Comparison of ENCODE assay signal across 16 cellular contexts in genomic region chr6:57313009-57313408, GRCh38. TPM values are rescaled to one million over a fixed set of nuclear protein-coding genes. Genes with fewer than 3 reads are reported as not detected.
DNase-seq lines count a peak whose midpoint lies in the region; TF ChIP-seq lines count a peak whose summit lies in the region.
"Had no signal": no experiment of that assay in that cellular context is flagged by ENCODE, and none has a peak within 500 bp of the region (broad histone marks: within the 10 kb centered on the region; RNA-seq: fewer than 3 reads in every experiment).

No MANE protein-coding gene starts in this region.

- H4K20me1 ChIP-seq in Karpas-422 (ENCODE audit: insufficient read depth, low read depth, low read length): no peaks in the 10 kb centered on the region

- H3K27ac ChIP-seq in Karpas-422 (ENCODE audit: low read length) (no peak overlapping the region), brain microvascular endothelial cell (peak overlapping the region; percentile 97), mucosa of rectum (ENCODE audit: low read depth in 2 of 2, low read length in 2 of 2) (peak overlapping the region; percentile 44 to 59), tibial artery (peak overlapping the region; percentile 66 to 78)
- H3K27ac ChIP-seq: C4-2B had no signal

- H3K9ac ChIP-seq in Karpas-422 (ENCODE audit: low read length) (no peak overlapping the region), mucosa of rectum (ENCODE audit: low read depth in 1 of 2, low read length in 2 of 2) (no peak overlapping the region)

- DNase-seq in Karpas-422 (peak; percentile 5), brain microvascular endothelial cell (no peak), tibial artery (no peak), putamen (ENCODE audit: low spot score) (no peak), NK-92 (lab: John Stamatoyannopoulos, UW; ENCODE audit: unreplicated experiment) (no peak), head of caudate nucleus (no peak), RKO (ENCODE audit: low spot score) (no peak)
- DNase-seq: activated CD4-positive, alpha-beta T cell treated with anti-CD3 and anti-CD28 coated beads, Interleukin-2, amount 50 U/mL, for 4 hours; activated naive CD8-positive, alpha-beta T cell treated with anti-CD3 and anti-CD28 coated beads for 36 hours; activated T-cell treated with anti-CD3 and anti-CD28 coated beads, Interleukin-2, amount 50 U/mL, for 48 hours; DND-41; kidney; NCI-H1092 treated with DMSO at 0.1 percent for 48 hours; stimulated activated CD4-positive, alpha-beta T cell treated with anti-CD3 and anti-CD28 coated beads, Interleukin-2, amount 100 ng/mL, for 48 hours had no signal

- no peaks in the 10 kb centered on the region for H3K36me3 ChIP-seq in Karpas-422 (ENCODE audit: insufficient read depth, low read length)
- H3K36me3 ChIP-seq in brain microvascular endothelial cell (replicated peaks): no peaks in the 10 kb centered on the region
- no peaks in the 10 kb centered on the region for H3K36me3 ChIP-seq in mucosa of rectum (ENCODE audit: control insufficient read depth in 2 of 2, insufficient read depth in 2 of 2, low read length in 2 of 2)
- H3K36me3 ChIP-seq in tibial artery: no peaks in the 10 kb centered on the region

- no peak overlapping the region for H2AFZ ChIP-seq in Karpas-422 (ENCODE audit: low read length)

- peaks cover 6% of the 10 kb centered on the region for H3K79me2 ChIP-seq in Karpas-422 (ENCODE audit: low read length)

- H3K27me3 ChIP-seq in Karpas-422 (ENCODE audit: low read length): no peaks in the 10 kb centered on the region
- no peaks in the 10 kb centered on the region for H3K27me3 ChIP-seq in brain microvascular endothelial cell (replicated peaks)
- H3K27me3 ChIP-seq in mucosa of rectum (ENCODE audit: control insufficient read depth in 2 of 2, insufficient read depth in 2 of 2, low read length in 2 of 2): no peaks in the 10 kb centered on the region
- no peaks in the 10 kb centered on the region for H3K27me3 ChIP-seq in tibial artery

- intact Hi-C loops in tibial artery (cut with DNase I; ENCODE audit: low total_unique reads): no loop called here
- intact Hi-C loops in head of caudate nucleus (cut with DNase I): loop anchor here (10.0 kb wide), 3 partner anchors 88 to 268 kb away; partner anchors contain the start of genes BAG2, KIAA1586 and RAB23

- no peak for TF ChIP-seq CTCF in brain microvascular endothelial cell (IDR thresholded peaks at IDR 0.05; ENCODE audit: low read depth, low read length, missing control alignments)
- no peak for TF ChIP-seq CTCF in tibial artery (IDR thresholded peaks at IDR 0.05)

- H3K4me3 ChIP-seq in Karpas-422 (ENCODE audit: low read length): no peak overlapping the region
- H3K4me3 ChIP-seq in brain microvascular endothelial cell (ENCODE audit: low read depth, low read length): no peak overlapping the region
- H3K4me3 ChIP-seq in mucosa of rectum (ENCODE audit: low read length in 2 of 2): no peak overlapping the region
- H3K4me3 ChIP-seq in tibial artery: no peak overlapping the region

- in situ Hi-C loops in brain microvascular endothelial cell (cut with HindIII; ENCODE audit: low pct_ligation_motif_present, low sequenced_read_pairs): loop anchor here (25.0 kb wide), 1 partner anchor 126 kb away; no protein-coding TSS in a partner anchor

- H3K9me2 ChIP-seq in Karpas-422 (replicated peaks; ENCODE audit: insufficient read depth, low read length): no peaks in the 10 kb centered on the region

- no peak overlapping the region for H3K4me2 ChIP-seq in Karpas-422 (ENCODE audit: low read depth, low read length, poor library complexity, severe bottlenecking)

- H3K4me1 ChIP-seq in Karpas-422 (ENCODE audit: low read length) (peaks cover 7% of the 10 kb centered on the region), mucosa of rectum (ENCODE audit: control insufficient read depth in 2 of 2, insufficient read depth in 2 of 2, low read length in 2 of 2) (peaks cover 4 to 21% of the 10 kb centered on the region in 2 donors), tibial artery (peaks cover 0 to 35% (median 11%) of the 10 kb centered on the region in 4 donors)

- no peaks in the 10 kb centered on the region for H3K9me3 ChIP-seq in Karpas-422 (ENCODE audit: low read length)
- H3K9me3 ChIP-seq in mucosa of rectum (ENCODE audit: control insufficient read depth in 2 of 2, low read length in 2 of 2): no peaks in the 10 kb centered on the region
- no peaks in the 10 kb centered on the region for H3K9me3 ChIP-seq in tibial artery

RNA-seq across cellular contexts. Expression of gene PRIM2, which starts 4.4 kb away (rescaled TPM):
- total RNA-seq in Karpas-422 (2014; rRNA removed; shearing (Covaris generic); ENCODE audit: low replicate concordance): 22.7 and 49.1 TPM in 2 replicates
